ENCODE assay signal across 33 cellular contexts in the genomic region with DNA sequence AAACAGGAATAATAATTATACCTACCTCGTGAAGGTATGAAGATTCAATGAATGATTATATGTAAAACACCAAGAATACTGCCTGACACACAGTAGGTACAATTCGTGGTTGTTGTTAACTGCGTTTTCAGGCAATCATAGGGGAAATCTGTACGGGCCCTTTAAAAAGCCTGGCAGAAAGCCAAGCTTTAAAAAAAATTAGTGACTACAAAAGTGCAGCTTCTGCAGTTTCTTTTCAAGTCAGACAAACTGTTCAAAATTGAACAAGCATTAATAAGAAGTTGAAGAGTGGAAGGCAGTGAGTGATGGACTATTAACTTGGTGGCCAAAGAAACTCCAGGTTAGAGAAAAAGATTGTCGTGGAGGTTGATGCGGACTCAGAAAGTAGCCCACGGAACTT.
"Had no signal": no experiment of that assay in that cellular context is flagged by ENCODE, and none has a peak within 500 bp of the region (broad histone marks: within the 10 kb centered on the region; RNA-seq: fewer than 3 reads in every experiment).

No MANE protein-coding gene starts in this region.

- H2AFZ ChIP-seq: parathyroid adenoma had no signal

- DNase-seq: activated CD4-positive, alpha-beta memory T cell treated with anti-CD3 and anti-CD28 coated beads for 36 hours; activated CD4-positive, alpha-beta T cell treated with anti-CD3 and anti-CD28 coated beads, Interleukin-2, amount 10 ng/mL, durations not matched to agents 24 days and 14 days; activated CD8-positive, alpha-beta memory T cell treated with anti-CD3 and anti-CD28 coated beads, Interleukin-2, amount 50 U/mL, for 48 hours; activated gamma-delta T cell; activated naive CD4-positive, alpha-beta T cell treated with anti-CD3 and anti-CD28 coated beads, Interleukin-2, amount 10 ng/mL, durations not matched to agents 7 days and 5 days; activated naive CD8-positive, alpha-beta T cell treated with anti-CD3 and anti-CD28 coated beads, Interleukin-2, amount 10 ng/mL, durations not matched to agents 7 days and 5 days; activated T-cell treated with anti-CD3 and anti-CD28 coated beads, Interleukin-2, amount 50 U/mL, for 24 hours; brain microvascular endothelial cell; dorsolateral prefrontal cortex; effector memory CD4-positive, alpha-beta T cell; erythroblast; foreskin keratinocyte; heart right ventricle; midbrain; naive thymus-derived CD4-positive, alpha-beta T cell; occipital lobe; stimulated activated CD4-positive, alpha-beta T cell treated with anti-CD3 and anti-CD28 coated beads, Interleukin-1b, Interleukin-23, amount 100 ng/mL, for 48 hours; stimulated activated CD4-positive, alpha-beta T cell treated with anti-CD3 and anti-CD28 coated beads, Interleukin-4, amount 100 ng/mL, for 4 hours; stimulated activated CD8-positive, alpha-beta memory T cell treated with anti-CD3 and anti-CD28 coated beads, Interleukin-4, amount 100 ng/mL, for 48 hours; stimulated activated naive CD8-positive, alpha-beta T cell treated with anti-CD3 and anti-CD28 coated beads, Interleukin-15, amount 100 ng/mL, for 72 hours; substantia nigra; T1000; thyroid gland; upper lobe of left lung; WERI-Rb-1 had no signal

- H3K4me2 ChIP-seq: smooth muscle cell had no signal

- ATAC-seq: activated CD4-positive, CD25-positive, alpha-beta regulatory T cell treated with anti-CD3 and anti-CD28 coated beads, Interleukin-2, amount 50 U/mL, for 24 hours; foreskin keratinocyte; heart right ventricle; naive thymus-derived CD4-positive, alpha-beta T cell; stimulated activated memory B cell treated with anti-CD40 and anti-IgM and Interleukin-4, amounts not matched to agents 10 μg/mL and 1 μg/mL and 100 μg/mL, for 72 hours; stimulated activated naive CD8-positive, alpha-beta T cell treated with anti-CD3 and anti-CD28 coated beads, Interleukin-15, amount 100 ng/mL, for 72 hours had no signal

- H3K36me3 Mint-ChIP-seq: activated CD4-positive, alpha-beta memory T cell treated with anti-CD3 and anti-CD28 coated beads for 36 hours; activated naive CD4-positive, alpha-beta T cell treated with anti-CD3 and anti-CD28 coated beads, Interleukin-2, amount 10 ng/mL, durations not matched to agents 7 days and 5 days; activated naive CD8-positive, alpha-beta T cell treated with anti-CD3 and anti-CD28 coated beads, Interleukin-2, amount 10 ng/mL, durations not matched to agents 7 days and 5 days; naive thymus-derived CD4-positive, alpha-beta T cell; stimulated activated memory B cell treated with anti-CD40 and anti-IgM and Interleukin-4, amounts not matched to agents 10 μg/mL and 1 μg/mL and 100 μg/mL, for 72 hours had no signal

- H3K9ac ChIP-seq: parathyroid adenoma had no signal

- H3K36me3 ChIP-seq: ascending aorta, brain microvascular endothelial cell, heart right ventricle, right atrium auricular region, thyroid gland, upper lobe of left lung, WERI-Rb-1 had no signal

- H3K9me3 Mint-ChIP-seq: activated CD4-positive, alpha-beta memory T cell treated with anti-CD3 and anti-CD28 coated beads for 36 hours; activated naive CD4-positive, alpha-beta T cell treated with anti-CD3 and anti-CD28 coated beads, Interleukin-2, amount 10 ng/mL, durations not matched to agents 7 days and 5 days; activated T-cell treated with anti-CD3 and anti-CD28 coated beads, Interleukin-2, amount 50 U/mL, for 24 hours had no signal

- H3K79me2 ChIP-seq: parathyroid adenoma had no signal

- H3K27ac Mint-ChIP-seq: activated CD4-positive, alpha-beta memory T cell treated with anti-CD3 and anti-CD28 coated beads for 36 hours; activated CD4-positive, alpha-beta T cell treated with anti-CD3 and anti-CD28 coated beads, Interleukin-2, amount 10 ng/mL, durations not matched to agents 24 days and 14 days; activated naive CD4-positive, alpha-beta T cell treated with anti-CD3 and anti-CD28 coated beads, Interleukin-2, amount 10 ng/mL, durations not matched to agents 7 days and 5 days; activated naive CD8-positive, alpha-beta T cell treated with anti-CD3 and anti-CD28 coated beads, Interleukin-2, amount 10 ng/mL, durations not matched to agents 7 days and 5 days; activated T-cell treated with anti-CD3 and anti-CD28 coated beads, Interleukin-2, amount 50 U/mL, for 24 hours; naive thymus-derived CD4-positive, alpha-beta T cell; stimulated activated memory B cell treated with anti-CD40 and anti-IgM and Interleukin-4, amounts not matched to agents 10 μg/mL and 1 μg/mL and 100 μg/mL, for 72 hours; stimulated activated naive CD8-positive, alpha-beta T cell treated with anti-CD3 and anti-CD28 coated beads, Interleukin-15, amount 100 ng/mL, for 72 hours had no signal

- H3K27ac ChIP-seq: ascending aorta, brain microvascular endothelial cell, coronary artery, dorsolateral prefrontal cortex, foreskin keratinocyte, heart right ventricle, parathyroid adenoma, right atrium auricular region, thyroid gland, upper lobe of left lung, WERI-Rb-1 had no signal

- H3K9me3 ChIP-seq: ascending aorta, right atrium auricular region, thyroid gland, upper lobe of left lung had no signal

- H3K4me1 Mint-ChIP-seq: activated CD4-positive, alpha-beta T cell treated with anti-CD3 and anti-CD28 coated beads, Interleukin-2, amount 10 ng/mL, durations not matched to agents 24 days and 14 days; activated naive CD4-positive, alpha-beta T cell treated with anti-CD3 and anti-CD28 coated beads, Interleukin-2, amount 10 ng/mL, durations not matched to agents 7 days and 5 days; activated naive CD8-positive, alpha-beta T cell treated with anti-CD3 and anti-CD28 coated beads, Interleukin-2, amount 10 ng/mL, durations not matched to agents 7 days and 5 days; neural crest cell; stimulated activated memory B cell treated with anti-CD40 and anti-IgM and Interleukin-4, amounts not matched to agents 10 μg/mL and 1 μg/mL and 100 μg/mL, for 72 hours; stimulated activated naive CD8-positive, alpha-beta T cell treated with anti-CD3 and anti-CD28 coated beads, Interleukin-15, amount 100 ng/mL, for 72 hours had no signal

- H3K4me1 ChIP-seq: ascending aorta, foreskin keratinocyte, heart right ventricle, parathyroid adenoma, right atrium auricular region, thyroid gland, upper lobe of left lung had no signal

- H3K4me3 ChIP-seq: ascending aorta, coronary artery, dorsolateral prefrontal cortex, heart right ventricle, right atrium auricular region, smooth muscle cell, thyroid gland, upper lobe of left lung had no signal

- H3K4me3 Mint-ChIP-seq: activated CD4-positive, alpha-beta memory T cell treated with anti-CD3 and anti-CD28 coated beads for 36 hours; activated CD4-positive, alpha-beta T cell treated with anti-CD3 and anti-CD28 coated beads, Interleukin-2, amount 10 ng/mL, durations not matched to agents 24 days and 14 days; activated naive CD4-positive, alpha-beta T cell treated with anti-CD3 and anti-CD28 coated beads, Interleukin-2, amount 10 ng/mL, durations not matched to agents 7 days and 5 days; activated naive CD8-positive, alpha-beta T cell treated with anti-CD3 and anti-CD28 coated beads, Interleukin-2, amount 10 ng/mL, durations not matched to agents 7 days and 5 days; activated T-cell treated with anti-CD3 and anti-CD28 coated beads, Interleukin-2, amount 50 U/mL, for 24 hours; naive thymus-derived CD4-positive, alpha-beta T cell; neural crest cell; stimulated activated memory B cell treated with anti-CD40 and anti-IgM and Interleukin-4, amounts not matched to agents 10 μg/mL and 1 μg/mL and 100 μg/mL, for 72 hours; stimulated activated naive CD8-positive, alpha-beta T cell treated with anti-CD3 and anti-CD28 coated beads, Interleukin-15, amount 100 ng/mL, for 72 hours had no signal

- H3K27me3 ChIP-seq: ascending aorta, brain microvascular endothelial cell, dorsolateral prefrontal cortex, foreskin keratinocyte, heart right ventricle, right atrium auricular region, thyroid gland, upper lobe of left lung had no signal

- H3K27me3 Mint-ChIP-seq: activated CD4-positive, alpha-beta memory T cell treated with anti-CD3 and anti-CD28 coated beads for 36 hours; activated CD4-positive, alpha-beta T cell treated with anti-CD3 and anti-CD28 coated beads, Interleukin-2, amount 10 ng/mL, durations not matched to agents 24 days and 14 days; activated naive CD4-positive, alpha-beta T cell treated with anti-CD3 and anti-CD28 coated beads, Interleukin-2, amount 10 ng/mL, durations not matched to agents 7 days and 5 days; activated naive CD8-positive, alpha-beta T cell treated with anti-CD3 and anti-CD28 coated beads, Interleukin-2, amount 10 ng/mL, durations not matched to agents 7 days and 5 days; activated T-cell treated with anti-CD3 and anti-CD28 coated beads, Interleukin-2, amount 50 U/mL, for 24 hours had no signal
